In genomic region chr9:133119039-133119438, GRCh38 we compare ENCODE assay signal across 10 cellular contexts. TPM values are rescaled to one million over a fixed set of nuclear protein-coding genes. Genes with fewer than 3 reads are reported as not detected.
DNase-seq lines count a peak whose midpoint lies in the region; ATAC-seq and TF ChIP-seq lines count a peak whose summit lies in the region.
"Had no signal": no experiment of that assay in that cellular context is flagged by ENCODE, and none has a peak within 500 bp of the region (broad histone marks: within the 10 kb centered on the region; RNA-seq: fewer than 3 reads in every experiment).

No MANE protein-coding gene starts in this region.

- H3K36me3 Mint-ChIP-seq in activated T-helper 17 cell treated with anti-CD3 and anti-CD28 coated beads, Interleukin-2, amount 50 U/mL, for 72 hours (ENCODE audit: low read depth): peaks cover 45% of the 10 kb centered on the region

- peaks cover 34% of the 10 kb centered on the region for H3K4me1 Mint-ChIP-seq in activated T-helper 17 cell treated with anti-CD3 and anti-CD28 coated beads, Interleukin-2, amount 50 U/mL, for 72 hours

- H3K36me3 ChIP-seq in osteoblast (ENCODE audit: insufficient read depth, low read length): no peaks in the 10 kb centered on the region

- peaks cover 63% of the 10 kb centered on the region for H4K20me1 ChIP-seq in osteoblast (ENCODE audit: insufficient read depth, low read length)

- no peak overlapping the region for H2AFZ ChIP-seq in osteoblast (ENCODE audit: low read length)

- peak overlapping the region; percentile 43 for H3K4me3 ChIP-seq in osteoblast (ENCODE audit: insufficient read depth, low read length)

- peak overlapping the region; percentile 85 for H3K4me3 Mint-ChIP-seq in activated T-helper 17 cell treated with anti-CD3 and anti-CD28 coated beads, Interleukin-2, amount 50 U/mL, for 72 hours

- peaks cover 6% of the 10 kb centered on the region for H3K79me2 ChIP-seq in osteoblast (ENCODE audit: insufficient read depth, low read length)

- no peak for ATAC-seq in activated T-helper 17 cell treated with anti-CD3 and anti-CD28 coated beads, Interleukin-2, amount 50 U/mL, for 72 hours (replicated peaks)
- ATAC-seq in HG03571 (IDR thresholded peaks at IDR 0.05; ENCODE audit: unreplicated experiment) (no peak), HG03196 (IDR thresholded peaks at IDR 0.05; ENCODE audit: unreplicated experiment) (no peak)

- H3K27ac ChIP-seq in osteoblast (ENCODE audit: low read depth, low read length): no peak overlapping the region

- H3K4me2 ChIP-seq in osteoblast (ENCODE audit: insufficient read depth, low read length): peak overlapping the region; percentile 87

- peaks cover 39% of the 10 kb centered on the region for H3K4me1 ChIP-seq in osteoblast (ENCODE audit: insufficient read depth, low read length)

- DNase-seq in C1 segment of cervical spinal cord (lab: John Stamatoyannopoulos, UW) (peak in 12 of 14 donors; percentile 51 to 90 (median 72)), head of caudate nucleus (peak; percentile 62 to 94 (median 81)), osteoblast (ENCODE audit: insufficient read length, low spot score, missing footprints) (no peak), NCI-H2196 (lab: John Stamatoyannopoulos, UW; ENCODE audit: unreplicated experiment) (no peak), NCI-H2107 (lab: John Stamatoyannopoulos, UW) (no peak)
- DNase-seq: activated CD4-positive, alpha-beta T cell treated with anti-CD3 and anti-CD28 coated beads for 1 hour; NCI-H1436 had no signal

- H3K27ac Mint-ChIP-seq in activated T-helper 17 cell treated with anti-CD3 and anti-CD28 coated beads, Interleukin-2, amount 50 U/mL, for 72 hours: peak overlapping the region; percentile 50

- no peaks in the 10 kb centered on the region for H3K27me3 Mint-ChIP-seq in activated T-helper 17 cell treated with anti-CD3 and anti-CD28 coated beads, Interleukin-2, amount 50 U/mL, for 72 hours

- intact Hi-C loops in head of caudate nucleus (cut with DNase I): loop anchor here (1.0 kb wide), 1 partner anchor 14 kb away; no protein-coding TSS in a partner anchor

- peaks cover 1% of the 10 kb centered on the region for H3K27me3 ChIP-seq in osteoblast (ENCODE audit: insufficient read depth, low read length)

- no peak for TF ChIP-seq CTCF in osteoblast (IDR thresholded peaks at IDR 0.05; ENCODE audit: extremely low read depth, low read depth, low read length)

- no peaks in the 10 kb centered on the region for H3K9me3 Mint-ChIP-seq in activated T-helper 17 cell treated with anti-CD3 and anti-CD28 coated beads, Interleukin-2, amount 50 U/mL, for 72 hours

- H3K9me3 ChIP-seq in osteoblast (ENCODE audit: low read depth, low read length): no peaks in the 10 kb centered on the region

RNA-seq across cellular contexts. Expression of gene RALGDS, which starts 2.0 kb away (rescaled TPM):
- total RNA-seq in activated T-helper 17 cell treated with anti-CD3 and anti-CD28 coated beads, Interleukin-2, amount 50 U/mL, for 72 hours: 100 to 1,000 TPM; 101 to 156 TPM
- total RNA-seq in osteoblast: 11.2 and 12.7 TPM in 2 replicates

RNA-seq across cellular contexts. Expression of gene GBGT1, which starts 44.7 kb away (rescaled TPM):
- total RNA-seq in activated T-helper 17 cell treated with anti-CD3 and anti-CD28 coated beads, Interleukin-2, amount 50 U/mL, for 72 hours: 1 to 10 TPM; 2.8 to 7.2 TPM
- total RNA-seq in osteoblast: 3.3 and 3.8 TPM in 2 replicates

RNA-seq across cellular contexts. Expression of gene CEL, which starts 57.3 kb away (rescaled TPM):
- 1 to 10 TPM; 1.2 to 4.2 TPM for total RNA-seq in activated T-helper 17 cell treated with anti-CD3 and anti-CD28 coated beads, Interleukin-2, amount 50 U/mL, for 72 hours
- under 0.01 TPM in 1 of 2 replicates, not detected in the other for total RNA-seq in osteoblast

Comparison
In these comparisons a context has a peak if more than half of its experiments do, and no peak if none do; other contexts are left out.
1. DNase-seq: peak in C1 segment of cervical spinal cord (12 of 14) and head of caudate nucleus (42 of 42); none in osteoblast (single experiment), NCI-H2196 (single experiment) and NCI-H2107 (single experiment).